ENCODE assay signal across 8 cellular contexts in genomic region chr2:11411768-11412448, GRCh38. TPM values are rescaled to one million over a fixed set of nuclear protein-coding genes. Genes with fewer than 3 reads are reported as not detected.
DNase-seq lines count a peak whose midpoint lies in the region; ATAC-seq and TF ChIP-seq lines count a peak whose summit lies in the region.

No MANE protein-coding gene starts in this region.

- 21 to 22% methylated on average over 11 of the region's 11 CpGs for WGBS in heart right ventricle, 2 donors

- H3K9ac ChIP-seq in Karpas-422 (ENCODE audit: low read length) (no peak overlapping the region), skeletal muscle satellite cell (ENCODE audit: low read depth, low read length) (peak overlapping the region; percentile 45)

- H3K9me2 ChIP-seq in Karpas-422 (replicated peaks; ENCODE audit: insufficient read depth, low read length), result no peaks in the 10 kb centered on the region

- DNase-seq in DMS53 treated with DMSO at 0.1 percent for 48 hours (lab: John Stamatoyannopoulos, UW; ENCODE audit: unreplicated experiment) (peak; percentile 14), Karpas-422 (no peak), UCSD-AML1 (lab: John Stamatoyannopoulos, UW; ENCODE audit: unreplicated experiment) (peak; percentile 39), heart right ventricle (peak in 1 of 2 donors; percentile 80)
- DNase-seq in naive thymus-derived CD8-positive, alpha-beta T cell, result no peak
- DNase-seq in activated effector memory CD4-positive, alpha-beta T cell treated with anti-CD3 and anti-CD28 coated beads, Interleukin-2, amount 50 U/mL, for 16 hours, result no peak

- H3K36me3 ChIP-seq in Karpas-422 (ENCODE audit: insufficient read depth, low read length) (no peaks in the 10 kb centered on the region), heart right ventricle (no peaks in the 10 kb centered on the region), skeletal muscle satellite cell (ENCODE audit: insufficient read depth, low read length) (no peaks in the 10 kb centered on the region)

- H3K4me2 ChIP-seq in Karpas-422 (ENCODE audit: low read depth, low read length, poor library complexity, severe bottlenecking), result peak overlapping the region; percentile 43
- peak overlapping the region; percentile 61 for H3K4me2 ChIP-seq in skeletal muscle satellite cell (ENCODE audit: low read length)

- peaks cover 0 to 3% (median 0%) of the 10 kb centered on the region in 4 donors for H3K4me1 Mint-ChIP-seq in naive thymus-derived CD8-positive, alpha-beta T cell

- peak overlapping the region in 1 of 10 donors; percentile 18 for H3K4me3 Mint-ChIP-seq in naive thymus-derived CD8-positive, alpha-beta T cell

- ATAC-seq in heart right ventricle (peak; percentile 38 to 85 (median 73)), HG03025 (IDR thresholded peaks at IDR 0.05; ENCODE audit: low FRiP score, unreplicated experiment) (no peak)
- ATAC-seq in naive thymus-derived CD8-positive, alpha-beta T cell, result no peak

- H3K4me1 ChIP-seq in Karpas-422 (ENCODE audit: low read length) (0 out of 2 replicates have a peak, but pooled peaks cover 3% of the 10 kb centered on the region), heart right ventricle (peaks cover 0 to 19% (median 10%) of the 10 kb centered on the region in 9 donors), skeletal muscle satellite cell (ENCODE audit: control insufficient read depth, insufficient read depth, low read length) (peaks cover 19% of the 10 kb centered on the region)

- no peaks in the 10 kb centered on the region for H3K36me3 Mint-ChIP-seq in naive thymus-derived CD8-positive, alpha-beta T cell

- no peak overlapping the region for H3K27ac ChIP-seq in Karpas-422 (ENCODE audit: low read length)
- H3K27ac ChIP-seq in heart right ventricle, result peak overlapping the region in 4 of 10 donors; percentile 2 to 53 (median 26)

- H3K79me2 ChIP-seq in Karpas-422 (ENCODE audit: low read length), result no peaks in the 10 kb centered on the region

- H3K9me3 Mint-ChIP-seq in naive thymus-derived CD8-positive, alpha-beta T cell, result peaks cover 0 to 6% (median 0%) of the 10 kb centered on the region in 9 donors

- no peaks in the 10 kb centered on the region for H4K20me1 ChIP-seq in Karpas-422 (ENCODE audit: insufficient read depth, low read depth, low read length)

- peak overlapping the region in 1 of 10 donors; percentile 57 for H3K27ac Mint-ChIP-seq in naive thymus-derived CD8-positive, alpha-beta T cell

- TF ChIP-seq CTCF in heart right ventricle (IDR thresholded peaks at IDR 0.05), result peak; percentile 73 to 95 (median 86)

- H3K27me3 ChIP-seq in Karpas-422 (ENCODE audit: low read length), result no peaks in the 10 kb centered on the region
- no peaks in the 10 kb centered on the region for H3K27me3 ChIP-seq in heart right ventricle
- no peaks in the 10 kb centered on the region for H3K27me3 ChIP-seq in skeletal muscle satellite cell (ENCODE audit: control insufficient read depth, insufficient read depth, low read length)

- H3K27me3 Mint-ChIP-seq in naive thymus-derived CD8-positive, alpha-beta T cell, result peaks cover 15 to 35% (median 16%) of the 10 kb centered on the region in 5 donors

- intact Hi-C loops in heart right ventricle (cut with DNase I), result loop anchor here (1.0 to 10.0 kb wide), 11 partner anchors 65 to 280 kb away; partner anchors contain the start of gene ROCK2 (in 4 of the 10)

- no peaks in the 10 kb centered on the region for H3K9me3 ChIP-seq in Karpas-422 (ENCODE audit: low read length)
- no peaks in the 10 kb centered on the region for H3K9me3 ChIP-seq in heart right ventricle
- no peaks in the 10 kb centered on the region for H3K9me3 ChIP-seq in skeletal muscle satellite cell (replicated peaks; ENCODE audit: low read length)

- no peak overlapping the region for H2AFZ ChIP-seq in Karpas-422 (ENCODE audit: low read length)

- H3K4me3 ChIP-seq in Karpas-422 (ENCODE audit: low read length), result no peak overlapping the region
- H3K4me3 ChIP-seq in heart right ventricle, result peak overlapping the region in 9 of 10 donors; percentile 26 to 56 (median 46)
- H3K4me3 ChIP-seq in skeletal muscle satellite cell (ENCODE audit: low read length), result peak overlapping the region; percentile 57

- POLR2A ChIA-PET in naive thymus-derived CD8-positive, alpha-beta T cell (lab: Charles Lee), result no interaction called here

RNA-seq across cellular contexts. Expression of gene E2F6, which starts 54.1 kb away (rescaled TPM):
- total RNA-seq in Karpas-422 (2014; rRNA removed; shearing (Covaris generic); ENCODE audit: low replicate concordance), result 11.5 and 14.6 TPM in 2 replicates
- total RNA-seq in heart right ventricle, result 10 to 100 TPM; 11.3 to 18.6 (median 14.6) TPM
- 10 to 100 TPM in 1 of 2 donors, 1 to 10 TPM in 1; 8.1 to 10.1 TPM for polyA plus RNA-seq in heart right ventricle
- 5.5 and 9.6 TPM in 2 replicates for total RNA-seq in skeletal muscle satellite cell (2012; rRNA removed)
- 10 to 100 TPM; 13.4 to 14.3 TPM for total RNA-seq in naive thymus-derived CD8-positive, alpha-beta T cell
- polyA plus RNA-seq in naive thymus-derived CD8-positive, alpha-beta T cell, result 1 to 10 TPM; 2.3 to 4.6 (median 3.2) TPM

Comparison
In these comparisons a context has a peak if more than half of its experiments do, and no peak if none do; other contexts are left out.
1. DNase-seq: peak in DMS53 treated with DMSO at 0.1 percent for 48 hours (single experiment) and UCSD-AML1 (single experiment); none in Karpas-422 (single experiment), naive thymus-derived CD8-positive, alpha-beta T cell (0 of 10) and activated effector memory CD4-positive, alpha-beta T cell treated with anti-CD3 and anti-CD28 coated beads, Interleukin-2, amount 50 U/mL, for 16 hours (single experiment).
2. ATAC-seq: peak in heart right ventricle (8 of 8); none in naive thymus-derived CD8-positive, alpha-beta T cell (0 of 2) and HG03025 (single experiment).